Comparison of ENCODE assay signal across 8 cellular contexts in genomic region chr3:113698891-113699465, GRCh38. TPM values are rescaled to one million over a fixed set of nuclear protein-coding genes. Genes with fewer than 3 reads are reported as not detected.
A peak's percentile ranks its signal among the peaks of the same experiment; 100 is the strongest.
DNase-seq lines count a peak whose midpoint lies in the region; ATAC-seq and TF ChIP-seq lines count a peak whose summit lies in the region.

No MANE protein-coding gene starts in this region.

- H3K27me3 ChIP-seq in MM.1S (replicated peaks; ENCODE audit: insufficient read depth, low read length) (no peaks in the 10 kb centered on the region), endodermal cell (ENCODE audit: control insufficient read depth, insufficient read depth, low read length, poor library complexity, severe bottlenecking) (no peaks in the 10 kb centered on the region), neural progenitor cell (no peaks in the 10 kb centered on the region)

- H3K79me2 ChIP-seq in MM.1S (ENCODE audit: low read length) (peaks cover 29% of the 10 kb centered on the region), neural progenitor cell (ENCODE audit: low read depth) (peaks cover 34% of the 10 kb centered on the region)

- peaks cover 11% of the 10 kb centered on the region for H3K4me1 ChIP-seq in MM.1S (ENCODE audit: low read length)
- H3K4me1 ChIP-seq in endodermal cell (ENCODE audit: control insufficient read depth, insufficient read depth, low read length), result no peaks in the 10 kb centered on the region
- peaks cover 16% of the 10 kb centered on the region for H3K4me1 ChIP-seq in neural progenitor cell

- no peak overlapping the region for H2AFZ ChIP-seq in MM.1S (ENCODE audit: low read length)
- peak overlapping the region; percentile 70 for H2AFZ ChIP-seq in neural progenitor cell (replicated peaks)

- no peaks in the 10 kb centered on the region for H3K36me3 ChIP-seq in MM.1S (replicated peaks; ENCODE audit: insufficient read depth, low read length)
- H3K36me3 ChIP-seq in endodermal cell (ENCODE audit: control insufficient read depth, insufficient read depth, low read length), result no peaks in the 10 kb centered on the region
- H3K36me3 ChIP-seq in neural progenitor cell, result no peaks in the 10 kb centered on the region

- H3K27ac Mint-ChIP-seq in CD14-positive monocyte (no peak overlapping the region), endodermal cell (peak overlapping the region; percentile 70), neural progenitor cell (peak overlapping the region; percentile 80)

- no peaks in the 10 kb centered on the region for H3K9me3 ChIP-seq in MM.1S (replicated peaks; ENCODE audit: insufficient read depth, low read length)
- H3K9me3 ChIP-seq in endodermal cell (ENCODE audit: control insufficient read depth, low read length), result no peaks in the 10 kb centered on the region
- H3K9me3 ChIP-seq in neural progenitor cell (ENCODE audit: low read depth), result no peaks in the 10 kb centered on the region

- intact Hi-C loops in CD14-positive monocyte (cut with micrococcal nuclease), result loop anchor here in 1 of 2 donors (5.0 kb wide), 1 partner anchor 182 kb away; the partner anchor contains the start of gene SPICE1

- peak overlapping the region; percentile 43; the same call in 1 of the 2 replicates for H3K4me2 ChIP-seq in MM.1S (ENCODE audit: low read depth, low read length)
- peak overlapping the region; percentile 91 for H3K4me2 ChIP-seq in neural progenitor cell

- H3K27me3 Mint-ChIP-seq in CD14-positive monocyte (ENCODE audit: low read depth in 3 of 3), result peaks cover 3 to 15% (median 11%) of the 10 kb centered on the region in 3 donors
- H3K27me3 Mint-ChIP-seq in endodermal cell (ENCODE audit: insufficient read depth), result no peaks in the 10 kb centered on the region
- H3K27me3 Mint-ChIP-seq in neural progenitor cell (ENCODE audit: insufficient read depth, low read depth), result peaks cover 2% of the 10 kb centered on the region

- H4K20me1 ChIP-seq in MM.1S (ENCODE audit: insufficient read depth, low read length) (no peaks in the 10 kb centered on the region), neural progenitor cell (ENCODE audit: low read depth) (no peaks in the 10 kb centered on the region)

- H3F3A ChIP-seq in MM.1S (ENCODE audit: insufficient read depth, low read length) (peaks cover 5% of the 10 kb centered on the region; the same call in 1 of the 2 replicates), neural progenitor cell (ENCODE audit: low read depth) (peaks cover 17% of the 10 kb centered on the region)

- H3K36me3 Mint-ChIP-seq in CD14-positive monocyte (no peaks in the 10 kb centered on the region), endodermal cell (ENCODE audit: low read depth) (no peaks in the 10 kb centered on the region), neural progenitor cell (no peaks in the 10 kb centered on the region)

- WGBS in endodermal cell (ENCODE audit: insufficient coverage in 1 of 2, insufficient read length in 1 of 2), 2 experiments, result 89 to 92% methylated on average over 11 to 29 of the region's 29 CpGs

- peaks cover 0 to 2% (median 0%) of the 10 kb centered on the region in 7 donors for H3K9me3 Mint-ChIP-seq in CD14-positive monocyte
- H3K9me3 Mint-ChIP-seq in endodermal cell, result no peaks in the 10 kb centered on the region
- no peaks in the 10 kb centered on the region for H3K9me3 Mint-ChIP-seq in neural progenitor cell

- no peak for ATAC-seq in HG02885 (IDR thresholded peaks at IDR 0.05; ENCODE audit: poor library complexity, unreplicated experiment)

- DNase-seq in CD14-positive monocyte (ENCODE audit: low spot score) (no peak), MM.1S (no peak), endodermal cell (peak; percentile 69), neural progenitor cell (ENCODE audit: low spot score) (peak; percentile 21), NCI-H2081 treated with DMSO at 0.1 percent for 48 hours (lab: John Stamatoyannopoulos, UW) (no peak), SW 1271 (lab: John Stamatoyannopoulos, UW) (no peak)
- no peak for DNase-seq in activated effector memory CD4-positive, alpha-beta T cell treated with anti-CD3 and anti-CD28 coated beads, Interleukin-2, amount 50 U/mL, for 16 hours

- H3K4me1 Mint-ChIP-seq in CD14-positive monocyte (peaks cover 20% of the 10 kb centered on the region), endodermal cell (peaks cover 12% of the 10 kb centered on the region), neural progenitor cell (peaks cover 10% of the 10 kb centered on the region)

- H3K27ac ChIP-seq in MM.1S (ENCODE audit: low read length) (no peak overlapping the region), endodermal cell (ENCODE audit: low read depth, low read length) (no peak overlapping the region), neural progenitor cell (no peak overlapping the region)

- peak overlapping the region; percentile 36; the same call in 1 of the 2 replicates for H3K4me3 ChIP-seq in MM.1S (ENCODE audit: low read length)
- H3K4me3 ChIP-seq in endodermal cell (ENCODE audit: low read length), result no peak overlapping the region
- H3K4me3 ChIP-seq in neural progenitor cell, result peak overlapping the region; percentile 29

- no peak for TF ChIP-seq CTCF in CD14-positive monocyte (IDR thresholded peaks at IDR 0.05)
- no peak for TF ChIP-seq CTCF in MM.1S (IDR thresholded peaks at IDR 0.05; ENCODE audit: low read length)
- no peak for TF ChIP-seq CTCF in endodermal cell (conservative IDR thresholded peaks at IDR 0.05)
- TF ChIP-seq CTCF in neural progenitor cell (IDR thresholded peaks at IDR 0.05), result no peak

- peak overlapping the region; percentile 64 to 80 for H3K4me3 Mint-ChIP-seq in CD14-positive monocyte
- no peak overlapping the region for H3K4me3 Mint-ChIP-seq in endodermal cell
- peak overlapping the region; percentile 78 for H3K4me3 Mint-ChIP-seq in neural progenitor cell

- no peaks in the 10 kb centered on the region for H3K9me2 ChIP-seq in MM.1S (replicated peaks; ENCODE audit: insufficient read depth, low read length)

- H3K9ac ChIP-seq in MM.1S (ENCODE audit: low read length), result no peak overlapping the region
- no peak overlapping the region for H3K9ac ChIP-seq in endodermal cell (ENCODE audit: extremely low read depth, low read length, poor library complexity, severe bottlenecking)
- H3K9ac ChIP-seq in neural progenitor cell, result no peak overlapping the region

RNA-seq across cellular contexts. Expression of gene USF3, which starts 2.5 kb away (rescaled TPM):
- polyA plus RNA-seq in CD14-positive monocyte, result 1 to 10 TPM; 1.6 to 3.3 TPM
- total RNA-seq in endodermal cell (10 to 100 TPM; 15.5 to 17.6 TPM), neural progenitor cell (ENCODE audit: low replicate concordance) (11.5 and 15.3 TPM in 2 replicates)
- 10.5 TPM for polyA plus RNA-seq in endodermal cell (2013, experiment 1 of 2)
- polyA plus RNA-seq in endodermal cell (2013, experiment 2 of 2), result 12.5 TPM

RNA-seq across cellular contexts. Expression of gene NAA50, which starts 47.1 kb away (rescaled TPM):
- 100 to 1,000 TPM in 1 of 2 donors, 10 to 100 TPM in 1; 80.0 to 105 TPM for polyA plus RNA-seq in CD14-positive monocyte
- total RNA-seq in endodermal cell, result 100 to 1,000 TPM; 137 to 150 TPM
- polyA plus RNA-seq in endodermal cell (2013, experiment 1 of 2), result 123 TPM
- polyA plus RNA-seq in endodermal cell (2013, experiment 2 of 2), result 116 TPM
- 191 and 208 TPM in 2 replicates for total RNA-seq in neural progenitor cell (ENCODE audit: low replicate concordance)

RNA-seq across cellular contexts. Expression of gene ATP6V1A, which starts 47.9 kb away (rescaled TPM):
- polyA plus RNA-seq in CD14-positive monocyte, result 100 to 1,000 TPM; 254 to 295 TPM
- total RNA-seq in endodermal cell (10 to 100 TPM; 58.4 to 63.4 TPM), neural progenitor cell (ENCODE audit: low replicate concordance) (90.7 and 115 TPM in 2 replicates)
- polyA plus RNA-seq in endodermal cell (2013, experiment 1 of 2), result 39.3 TPM
- polyA plus RNA-seq in endodermal cell (2013, experiment 2 of 2), result 39.2 TPM

Comparison
In these comparisons a context has a peak if more than half of its experiments do, and no peak if none do; other contexts are left out.
1. DNase-seq: peak in endodermal cell (single experiment) and neural progenitor cell (single experiment); none in CD14-positive monocyte (single experiment), MM.1S (single experiment), NCI-H2081 treated with DMSO at 0.1 percent for 48 hours (single experiment), SW 1271 (0 of 2) and activated effector memory CD4-positive, alpha-beta T cell treated with anti-CD3 and anti-CD28 coated beads, Interleukin-2, amount 50 U/mL, for 16 hours (single experiment).
2. H3K27ac Mint-ChIP-seq: peak in endodermal cell (single experiment) and neural progenitor cell (single experiment); none in CD14-positive monocyte (0 of 7).